ENCODE assay signal across 11 cellular contexts in genomic region chr1:19452221-19452663, GRCh38. TPM values are rescaled to one million over a fixed set of nuclear protein-coding genes. Genes with fewer than 3 reads are reported as not detected.
DNase-seq lines count a peak whose midpoint lies in the region; ATAC-seq and TF ChIP-seq lines count a peak whose summit lies in the region.
"Had no signal": no experiment of that assay in that cellular context is flagged by ENCODE, and none has a peak within 500 bp of the region (broad histone marks: within the 10 kb centered on the region; RNA-seq: fewer than 3 reads in every experiment).

No MANE protein-coding gene starts in this region.

- H3K4me3 ChIP-seq in RWPE2 (ENCODE audit: severe bottlenecking) (no peak overlapping the region), psoas muscle (no peak overlapping the region)

- H3K4me1 ChIP-seq in RWPE2 (ENCODE audit: insufficient read depth, poor library complexity, severe bottlenecking) (peaks cover 40% of the 10 kb centered on the region), psoas muscle (peaks cover 100% of the 10 kb centered on the region)

- H3K9me3 ChIP-seq in RWPE2 (ENCODE audit: severe bottlenecking) (no peaks in the 10 kb centered on the region), psoas muscle (no peaks in the 10 kb centered on the region)

- no peak for TF ChIP-seq CTCF in RWPE2 (IDR thresholded peaks at IDR 0.05; ENCODE audit: poor library complexity, severe bottlenecking)
- TF ChIP-seq CTCF in psoas muscle (IDR thresholded peaks at IDR 0.05), result no peak

- peak overlapping the region; percentile 16 for H3K27ac ChIP-seq in RWPE2 (ENCODE audit: poor library complexity, severe bottlenecking)
- peak overlapping the region; percentile 77 for H3K27ac ChIP-seq in psoas muscle
- H3K27ac ChIP-seq: epithelial cell of prostate had no signal

- WGBS in psoas muscle, 3 donors, result 40 to 63% (median 43%) methylated on average over 12 of the region's 12 CpGs

- DNase-seq in AG20443 (ENCODE audit: low spot score) (peak; percentile 89), RWPE2 (ENCODE audit: low spot score) (no peak), fibroblast of the conjunctiva (ENCODE audit: low read depth) (peak; percentile 80), psoas muscle (peak; percentile 61 to 72), occipital lobe (lab: John Stamatoyannopoulos, UW) (no peak)
- DNase-seq: activated CD4-positive, alpha-beta T cell treated with anti-CD3 and anti-CD28 coated beads, Interleukin-2, amount 10 ng/mL, durations not matched to agents 7 days and 5 days; DMS79 had no signal

- ATAC-seq in RWPE2 (ENCODE audit: low read depth) (no peak), psoas muscle (peak in 2 of 4 donors; percentile 29), GM21528 (IDR thresholded peaks at IDR 0.05; ENCODE audit: low FRiP score, unreplicated experiment) (no peak), HG03342 (IDR thresholded peaks at IDR 0.05; ENCODE audit: unreplicated experiment) (no peak), HG02759 (IDR thresholded peaks at IDR 0.05; ENCODE audit: unreplicated experiment) (no peak)

- H3K36me3 ChIP-seq in RWPE2 (ENCODE audit: low read depth) (no peaks in the 10 kb centered on the region), psoas muscle (ENCODE audit: insufficient read depth in 1 of 2, low read depth in 1 of 2) (no peaks in the 10 kb centered on the region)

- intact Hi-C loops in psoas muscle (cut with DNase I), result no loop called here

- no peaks in the 10 kb centered on the region for H3K27me3 ChIP-seq in RWPE2 (ENCODE audit: insufficient read depth, poor library complexity, severe bottlenecking)
- H3K27me3 ChIP-seq in psoas muscle (ENCODE audit: insufficient read depth in 3 of 3, low read length in 2 of 3), result no peaks in the 10 kb centered on the region

RNA-seq across cellular contexts. Expression of gene CAPZB, which starts 33.1 kb away (rescaled TPM):
- total RNA-seq in psoas muscle (100 to 1,000 TPM; 207 to 284 (median 232) TPM), occipital lobe (38.4 TPM)
- polyA plus RNA-seq in psoas muscle, result 100 to 1,000 TPM; 179 to 261 (median 206) TPM

Comparison
In these comparisons a context has a peak if more than half of its experiments do, and no peak if none do; other contexts are left out.
1. DNase-seq: peak in AG20443 (single experiment), fibroblast of the conjunctiva (single experiment) and psoas muscle (2 of 2); none in RWPE2 (single experiment) and occipital lobe (single experiment).